In the genomic region with DNA sequence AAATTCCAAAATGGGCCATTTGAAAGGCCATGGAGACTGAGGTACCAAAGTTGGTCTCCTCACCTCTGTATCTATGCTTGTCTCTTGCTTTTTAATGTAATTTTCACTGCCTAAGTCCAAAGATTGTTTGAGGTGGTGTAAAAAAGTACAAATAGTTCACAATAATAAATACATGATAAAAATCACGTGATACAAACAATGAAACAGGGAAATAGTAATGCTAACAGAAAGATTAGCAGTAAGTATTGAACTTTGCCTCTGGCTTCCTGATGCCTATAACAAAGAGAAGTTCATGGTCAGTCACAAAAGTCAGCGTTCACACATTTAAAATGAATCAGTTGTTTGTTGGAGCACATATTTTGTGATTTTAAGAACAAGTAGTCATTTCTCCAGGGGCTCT, we compare ENCODE assay signal across 37 cellular contexts.
"Had no signal": no experiment of that assay in that cellular context is flagged by ENCODE, and none has a peak within 500 bp of the region (broad histone marks: within the 10 kb centered on the region; RNA-seq: fewer than 3 reads in every experiment).

No MANE protein-coding gene starts in this region.

- H3K36me3 ChIP-seq: adrenal gland, brain microvascular endothelial cell, breast epithelium had no signal

- H3K27ac ChIP-seq: adrenal gland, body of pancreas, brain microvascular endothelial cell, breast epithelium, VCaP had no signal

- H3K4me1 Mint-ChIP-seq: activated B cell treated with CpG ODN at 0.5 μM for 24 hours; activated CD4-positive, alpha-beta T cell treated with anti-CD3 and anti-CD28 coated beads, Interleukin-2, amount 10 ng/mL, durations not matched to agents 24 days and 14 days; activated naive CD8-positive, alpha-beta T cell treated with anti-CD3 and anti-CD28 coated beads for 36 hours; activated T-helper 17 cell treated with anti-CD3 and anti-CD28 coated beads, Interleukin-2, amount 50 U/mL, for 72 hours had no signal

- H3K27ac Mint-ChIP-seq: activated B cell treated with CpG ODN at 0.5 μM for 24 hours; activated CD4-positive, alpha-beta memory T cell treated with anti-CD3 and anti-CD28 coated beads for 36 hours; activated CD4-positive, alpha-beta T cell treated with anti-CD3 and anti-CD28 coated beads, Interleukin-2, amount 10 ng/mL, durations not matched to agents 24 days and 14 days; activated CD8-positive, alpha-beta T cell treated with anti-CD3 and anti-CD28 coated beads for 36 hours; activated naive CD4-positive, alpha-beta T cell treated with anti-CD3 and anti-CD28 coated beads for 36 hours; activated naive CD4-positive, alpha-beta T cell treated with anti-CD3 and anti-CD28 coated beads, Interleukin-2, amount 50 U/mL, for 72 hours; activated naive CD8-positive, alpha-beta T cell treated with anti-CD3 and anti-CD28 coated beads for 36 hours; activated T-cell treated with anti-CD3 and anti-CD28 coated beads, Interleukin-2, amount 50 U/mL, for 72 hours; activated T-helper 1 cell treated with anti-CD3 and anti-CD28 coated beads, Interleukin-12 subunit alpha, Interleukin-12 subunit beta, Interleukin-2, Interleukin-4 antibody, amounts not matched to agents 30 ng/mL and 10 ng/mL and 1 ng/mL, durations not matched to agents 14 hours and 24 hours and 36 hours; activated T-helper 17 cell treated with anti-CD3 and anti-CD28 coated beads, Interleukin-2, amount 50 U/mL, for 72 hours; T-helper 1 cell treated with Interleukin-12 subunit alpha and Interleukin-12 subunit beta and Interleukin-4 antibody, amounts not matched to agents 30 μg/mL and 1 μg/mL, for 36 hours; T-helper 2 cell treated with Interferon-gamma antibody and Interleukin-4, amounts not matched to agents 5 μg/mL and 100 μg/mL, for 36 hours had no signal

- DNase-seq: activated B cell treated with CpG ODN at 0.5 μM for 24 hours; activated CD4-positive, alpha-beta memory T cell treated with anti-CD3 and anti-CD28 coated beads for 36 hours; activated CD4-positive, alpha-beta T cell treated with anti-CD3 and anti-CD28 coated beads for 4 hours; activated CD4-positive, alpha-beta T cell treated with anti-CD3 and anti-CD28 coated beads, Interleukin-2, amount 50 U/mL, for 1 hour; activated CD4-positive, alpha-beta T cell treated with anti-CD3 and anti-CD28 coated beads, Interleukin-2, amount 50 U/mL, for 4 hours; activated CD4-positive, CD25-positive, alpha-beta regulatory T cell treated with anti-CD3 and anti-CD28 coated beads, Interleukin-2, amount 50 U/mL, for 72 hours; activated CD8-positive, alpha-beta memory T cell treated with anti-CD3 and anti-CD28 coated beads, Interleukin-2, amount 50 U/mL, for 4 hours; activated CD8-positive, alpha-beta T cell treated with anti-CD3 and anti-CD28 coated beads for 36 hours; activated effector memory CD4-positive, alpha-beta T cell treated with anti-CD3 and anti-CD28 coated beads, Interleukin-2, amount 50 U/mL, for 16 hours; activated gamma-delta T cell treated with Interleukin-2 at 50 U/mL for 16 hours; activated naive CD4-positive, alpha-beta T cell; activated naive CD4-positive, alpha-beta T cell treated with anti-CD3 and anti-CD28 coated beads for 36 hours; activated naive CD4-positive, alpha-beta T cell treated with anti-CD3 and anti-CD28 coated beads, Interleukin-2, amount 50 U/mL, for 16 hours; activated naive CD8-positive, alpha-beta T cell treated with anti-CD3 and anti-CD28 coated beads for 36 hours; activated T-cell treated with anti-CD3 and anti-CD28 coated beads for 4 hours; activated T-cell treated with anti-CD3 and anti-CD28 coated beads, Interleukin-2, amount 50 U/mL, for 1 hour; activated T-cell treated with anti-CD3 and anti-CD28 coated beads, Interleukin-2, amount 50 U/mL, for 4 hours; activated T-cell treated with anti-CD3 and anti-CD28 coated beads, Interleukin-2, amount 50 U/mL, for 72 hours; adrenal gland; amniotic stem cell; aorta; body of pancreas; brain microvascular endothelial cell; central memory CD4-positive, alpha-beta T cell; T-helper 1 cell; T-helper 2 cell; T-helper 9 cell had no signal

- H3K27me3 ChIP-seq: adrenal gland, body of pancreas, brain microvascular endothelial cell, breast epithelium had no signal

- H3K4me3 ChIP-seq: adrenal gland, body of pancreas, breast epithelium had no signal

- FAIRE-seq: astrocyte, TTC549 had no signal

- H3K36me3 Mint-ChIP-seq: activated CD4-positive, alpha-beta memory T cell treated with anti-CD3 and anti-CD28 coated beads for 36 hours; activated naive CD8-positive, alpha-beta T cell treated with anti-CD3 and anti-CD28 coated beads for 36 hours had no signal

- H3K9me3 ChIP-seq: adrenal gland, body of pancreas, breast epithelium had no signal

- ATAC-seq: activated CD8-positive, alpha-beta T cell treated with anti-CD3 and anti-CD28 coated beads for 36 hours; activated naive CD4-positive, alpha-beta T cell treated with anti-CD3 and anti-CD28 coated beads, Interleukin-2, amount 50 U/mL, for 72 hours; activated T-cell treated with anti-CD3 and anti-CD28 coated beads, Interleukin-2, amount 50 U/mL, for 4 hours; activated T-cell treated with anti-CD3 and anti-CD28 coated beads, Interleukin-2, amount 50 U/mL, for 72 hours; activated T-helper 17 cell treated with anti-CD3 and anti-CD28 coated beads, Interleukin-2, amount 50 U/mL, for 72 hours; body of pancreas had no signal

- H3K4me1 ChIP-seq: adrenal gland, breast epithelium had no signal

- H3K4me3 Mint-ChIP-seq: activated B cell treated with CpG ODN at 0.5 μM for 24 hours; activated CD4-positive, alpha-beta memory T cell treated with anti-CD3 and anti-CD28 coated beads for 36 hours; activated CD4-positive, alpha-beta T cell treated with anti-CD3 and anti-CD28 coated beads, Interleukin-2, amount 10 ng/mL, durations not matched to agents 24 days and 14 days; activated CD8-positive, alpha-beta T cell treated with anti-CD3 and anti-CD28 coated beads for 36 hours; activated naive CD4-positive, alpha-beta T cell treated with anti-CD3 and anti-CD28 coated beads for 36 hours; activated naive CD8-positive, alpha-beta T cell treated with anti-CD3 and anti-CD28 coated beads for 36 hours; activated T-cell treated with anti-CD3 and anti-CD28 coated beads, Interleukin-2, amount 50 U/mL, for 4 hours; activated T-cell treated with anti-CD3 and anti-CD28 coated beads, Interleukin-2, amount 50 U/mL, for 72 hours; activated T-helper 1 cell treated with anti-CD3 and anti-CD28 coated beads, Interleukin-12 subunit alpha, Interleukin-12 subunit beta, Interleukin-2, Interleukin-4 antibody, amounts not matched to agents 30 ng/mL and 10 ng/mL and 1 ng/mL, durations not matched to agents 14 hours and 24 hours and 36 hours; activated T-helper 17 cell treated with anti-CD3 and anti-CD28 coated beads, Interleukin-2, amount 50 U/mL, for 72 hours; T-helper 1 cell treated with Interleukin-12 subunit alpha and Interleukin-12 subunit beta and Interleukin-4 antibody, amounts not matched to agents 30 μg/mL and 1 μg/mL, for 36 hours; T-helper 2 cell treated with Interferon-gamma antibody and Interleukin-4, amounts not matched to agents 5 μg/mL and 100 μg/mL, for 36 hours had no signal

- H3K27me3 Mint-ChIP-seq: activated B cell treated with CpG ODN at 0.5 μM for 24 hours; activated CD4-positive, alpha-beta memory T cell treated with anti-CD3 and anti-CD28 coated beads for 36 hours; activated CD4-positive, alpha-beta T cell treated with anti-CD3 and anti-CD28 coated beads, Interleukin-2, amount 10 ng/mL, durations not matched to agents 24 days and 14 days; activated CD8-positive, alpha-beta T cell treated with anti-CD3 and anti-CD28 coated beads for 36 hours; activated naive CD8-positive, alpha-beta T cell treated with anti-CD3 and anti-CD28 coated beads for 36 hours; activated T-helper 17 cell treated with anti-CD3 and anti-CD28 coated beads, Interleukin-2, amount 50 U/mL, for 72 hours had no signal
